ENCODE assay signal across 8 cellular contexts in genomic region chr13:79775830-79776229, GRCh38.
DNase-seq lines count a peak whose midpoint lies in the region; ATAC-seq and TF ChIP-seq lines count a peak whose summit lies in the region.

No MANE protein-coding gene starts in this region.

- TF ChIP-seq CTCF in GM10266 (IDR thresholded peaks at IDR 0.05; ENCODE audit: control insufficient read depth, insufficient read depth, low read depth, missing control alignments) (peak; percentile 62), SU-DHL-6 (IDR thresholded peaks at IDR 0.05; ENCODE audit: insufficient read depth, low read length, poor library complexity, severe bottlenecking) (peak; percentile 14), heart right ventricle (IDR thresholded peaks at IDR 0.05) (peak in 8 of 9 donors; percentile 37 to 76 (median 64)), gastrocnemius medialis (IDR thresholded peaks at IDR 0.05 in 4 of 5, conservative IDR thresholded peaks at IDR 0.05 in 1 of 5) (peak in 4 of 5 experiments; percentile 8 to 52 (median 40))

- ATAC-seq in heart right ventricle: peak in 7 of 8 donors; percentile 58 to 82 (median 71)
- no peak for ATAC-seq in gastrocnemius medialis
- no peak for ATAC-seq in HG03565 (IDR thresholded peaks at IDR 0.05; ENCODE audit: unreplicated experiment)

- WGBS in heart right ventricle, 2 donors: 5 to 6% methylated on average over 1 of the region's 1 CpG

- H3K36me3 ChIP-seq in SU-DHL-6 (ENCODE audit: low read length): no peaks in the 10 kb centered on the region
- no peaks in the 10 kb centered on the region for H3K36me3 ChIP-seq in heart right ventricle
- H3K36me3 ChIP-seq in gastrocnemius medialis: no peaks in the 10 kb centered on the region

- no peaks in the 10 kb centered on the region for H3K9me2 ChIP-seq in SU-DHL-6 (replicated peaks; ENCODE audit: insufficient read depth, low read length)

- no peak overlapping the region for H3K9ac ChIP-seq in SU-DHL-6 (ENCODE audit: low read length)

- no peaks in the 10 kb centered on the region for H3K79me2 ChIP-seq in SU-DHL-6 (ENCODE audit: insufficient read depth, low read length)

- H3K9me3 ChIP-seq in SU-DHL-6 (ENCODE audit: insufficient read depth, low read length): no peaks in the 10 kb centered on the region
- H3K9me3 ChIP-seq in heart right ventricle: peaks cover 0 to 17% (median 4%) of the 10 kb centered on the region in 11 donors
- H3K9me3 ChIP-seq in gastrocnemius medialis: peaks cover 0 to 3% (median 0%) of the 10 kb centered on the region in 3 donors

- no peaks in the 10 kb centered on the region for H4K20me1 ChIP-seq in SU-DHL-6 (ENCODE audit: low read depth, low read length)

- H3K4me1 ChIP-seq in heart right ventricle (peaks cover 0 to 19% (median 0%) of the 10 kb centered on the region in 9 donors), gastrocnemius medialis (peaks cover 0 to 4% of the 10 kb centered on the region in 2 donors)

- no peak for TF ChIP-seq POLR2A in gastrocnemius medialis (IDR thresholded peaks at IDR 0.05)

- in situ Hi-C loops in gastrocnemius medialis (cut with MboI; ENCODE audit: low sequenced_read_pairs in 4 of 4): loop anchor here in 1 of 4 donors (10.0 kb wide), 1 partner anchor 589 kb away; no protein-coding TSS in a partner anchor

- H3K27ac ChIP-seq in SU-DHL-6 (ENCODE audit: low read depth, low read length): no peak overlapping the region
- H3K27ac ChIP-seq in heart right ventricle: no peak overlapping the region
- H3K27ac ChIP-seq in gastrocnemius medialis: no peak overlapping the region

- intact Hi-C loops in heart right ventricle (cut with DNase I) (loop anchor here in 9 of 10 donors (2.0 to 10.0 kb wide), 7 partner anchors 141 to 1239 kb away; partner anchors contain the start of gene SPRY2 (in 4 of the 9)), gastrocnemius medialis (cut with DNase I; ENCODE audit: low total_unique reads) (loop anchor here (5.0 to 10.0 kb wide), 2 partner anchors 569 to 586 kb away; partner anchors contain the start of gene SPRY2)

- H3K27me3 ChIP-seq in SU-DHL-6 (ENCODE audit: low read length) (no peaks in the 10 kb centered on the region), heart right ventricle (no peaks in the 10 kb centered on the region), gastrocnemius medialis (no peaks in the 10 kb centered on the region)

- H3K4me2 ChIP-seq in SU-DHL-6 (ENCODE audit: low read depth, low read length, poor library complexity, severe bottlenecking): no peak overlapping the region

- no peaks in the 10 kb centered on the region for H3F3A ChIP-seq in SU-DHL-6 (ENCODE audit: insufficient read depth)

- DNase-seq in GM10266 (ENCODE audit: extremely low spot score) (peak; percentile 16), HT1080 (ENCODE audit: low read depth) (peak; percentile 65), heart right ventricle (peak in 1 of 2 donors; percentile 36), gastrocnemius medialis (no peak), OCI-M2 (lab: John Stamatoyannopoulos, UW; ENCODE audit: unreplicated experiment) (no peak), T-helper 9 cell (no peak)

- no peak overlapping the region for H2AFZ ChIP-seq in SU-DHL-6 (ENCODE audit: low read depth, low read length, severe bottlenecking)

- H3K4me3 ChIP-seq in SU-DHL-6 (ENCODE audit: insufficient read depth, low read length, poor library complexity, severe bottlenecking) (no peak overlapping the region), heart right ventricle (no peak overlapping the region), gastrocnemius medialis (no peak overlapping the region)

Comparison
In these comparisons a context has a peak if more than half of its experiments do, and no peak if none do; other contexts are left out.
1. DNase-seq: peak in GM10266 (single experiment) and HT1080 (single experiment); none in gastrocnemius medialis (0 of 2), OCI-M2 (single experiment) and T-helper 9 cell (single experiment).
2. CTCF ChIP-seq: peak in every context shown above with its lines; median percentile 64 in heart right ventricle; 62 in GM10266; 40 in gastrocnemius medialis; 14 in SU-DHL-6.
3. ATAC-seq: peak in heart right ventricle (7 of 8); none in gastrocnemius medialis (0 of 2) and HG03565 (single experiment).